1 cellular context compared by ENCODE assay signal in the genomic region with DNA sequence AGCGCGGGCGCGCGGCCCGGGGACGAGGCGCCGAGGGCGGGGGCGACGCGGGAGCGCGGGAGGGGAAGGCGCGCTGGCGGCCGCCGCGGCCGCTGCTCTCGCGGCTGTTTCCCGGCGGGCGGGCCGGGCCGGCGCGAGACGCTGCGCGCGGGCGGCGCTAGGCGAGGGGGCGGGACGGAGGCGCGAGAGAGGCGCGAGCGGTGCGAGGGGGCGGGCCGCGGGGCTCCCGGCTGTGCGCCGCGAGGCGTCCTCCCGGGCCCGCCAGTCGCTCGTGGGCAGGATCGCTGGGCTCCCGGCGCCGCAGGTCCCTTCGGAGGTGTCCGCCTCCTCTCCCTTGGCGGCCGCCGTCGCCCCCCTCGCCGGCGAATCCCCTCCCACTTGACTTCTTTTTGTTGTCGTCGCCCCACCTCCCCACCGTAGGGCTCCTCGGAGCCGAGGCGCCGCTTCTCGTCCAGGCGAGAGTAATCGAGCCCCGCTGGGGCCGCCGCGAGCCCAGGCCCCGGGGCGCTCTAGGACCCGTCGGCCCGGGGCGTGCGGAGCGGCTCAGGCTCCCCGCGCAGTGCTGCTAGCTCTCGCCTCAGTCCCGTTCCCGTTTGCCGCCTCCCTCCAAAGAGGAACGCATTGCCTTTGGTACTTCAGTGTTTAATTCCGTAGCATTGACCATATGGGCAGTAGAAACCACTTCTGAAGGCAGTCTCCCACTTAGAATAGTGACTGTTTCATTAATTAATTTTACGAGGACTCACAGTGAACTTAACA.
TF ChIP-seq lines count a peak whose summit lies in the region.

Gene RANBP9, minus strand, starts transcription at position 110 of the 759 bp plus-strand sequence. CDS start 330 bp downstream, outside the sequence.

TF ChIP-seq in K562, 482 proteins besides CTCF, POLR2A, EP300 and RAD21 (continued from another document and continues in another):
- TF ChIP-seq, protein P1, sequence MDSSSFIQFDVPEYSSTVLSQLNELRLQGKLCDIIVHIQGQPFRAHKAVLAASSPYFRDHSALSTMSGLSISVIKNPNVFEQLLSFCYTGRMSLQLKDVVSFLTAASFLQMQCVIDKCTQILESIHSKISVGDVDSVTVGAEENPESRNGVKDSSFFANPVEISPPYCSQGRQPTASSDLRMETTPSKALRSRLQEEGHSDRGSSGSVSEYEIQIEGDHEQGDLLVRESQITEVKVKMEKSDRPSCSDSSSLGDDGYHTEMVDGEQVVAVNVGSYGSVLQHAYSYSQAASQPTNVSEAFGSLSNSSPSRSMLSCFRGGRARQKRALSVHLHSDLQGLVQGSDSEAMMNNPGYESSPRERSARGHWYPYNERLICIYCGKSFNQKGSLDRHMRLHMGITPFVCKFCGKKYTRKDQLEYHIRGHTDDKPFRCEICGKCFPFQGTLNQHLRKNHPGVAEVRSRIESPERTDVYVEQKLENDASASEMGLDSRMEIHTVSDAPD (CRISPR knock-in tag; IDR thresholded peaks at IDR 0.05), result no peak
- peak; percentile 67; the same call in 1 of the 2 replicates for TF ChIP-seq ZNF197 (CRISPR knock-in tag; IDR thresholded peaks at IDR 0.05; ENCODE audit: low read depth)
- TF ChIP-seq SAFB (IDR thresholded peaks at IDR 0.05; ENCODE audit: borderline replicate concordance, low read depth, low read length), result peak; percentile 94
- peak; percentile 86; the same call in 1 of the 2 replicates for TF ChIP-seq ZNF76 (CRISPR knock-in tag; IDR thresholded peaks at IDR 0.05; ENCODE audit: borderline replicate concordance)
- TF ChIP-seq KLF13 (tag; IDR thresholded peaks at IDR 0.05; ENCODE audit: borderline replicate concordance, low read depth), result peak; percentile 89
- TF ChIP-seq HOMEZ (CRISPR knock-in tag; IDR thresholded peaks at IDR 0.05), result 0 out of 2 replicates have a peak, but pooled peaks have one; percentile 21
- peak; percentile 88; the same call in 1 of the 2 replicates for TF ChIP-seq LCOR (CRISPR knock-in tag; IDR thresholded peaks at IDR 0.05)
- TF ChIP-seq ZNF655 (CRISPR knock-in tag; IDR thresholded peaks at IDR 0.05), result no peak
- no peak; the same call in 1 of the 2 replicates for TF ChIP-seq SIN3B (IDR thresholded peaks at IDR 0.05; ENCODE audit: low read depth)
- TF ChIP-seq ZEB2 (IDR thresholded peaks at IDR 0.05), result 0 out of 2 replicates have a peak, but pooled peaks have one; percentile 30
- TF ChIP-seq SIRT6 (IDR thresholded peaks at IDR 0.05; ENCODE audit: low read depth, low read length), result no peak
- TF ChIP-seq ZNF212 (CRISPR knock-in tag; IDR thresholded peaks at IDR 0.05), result peak; percentile 66; the same call in 1 of the 2 replicates
- peak; percentile 86 to 93 for TF ChIP-seq MNT (conservative IDR thresholded peaks at IDR 0.05)
- no peak for TF ChIP-seq ATF3 (IDR thresholded peaks at IDR 0.05)
- 0 out of 2 replicates have a peak, but pooled peaks have one; percentile 38 for TF ChIP-seq ATF3 (CRISPR knock-in tag; conservative IDR thresholded peaks at IDR 0.05)
- TF ChIP-seq, protein P2, sequence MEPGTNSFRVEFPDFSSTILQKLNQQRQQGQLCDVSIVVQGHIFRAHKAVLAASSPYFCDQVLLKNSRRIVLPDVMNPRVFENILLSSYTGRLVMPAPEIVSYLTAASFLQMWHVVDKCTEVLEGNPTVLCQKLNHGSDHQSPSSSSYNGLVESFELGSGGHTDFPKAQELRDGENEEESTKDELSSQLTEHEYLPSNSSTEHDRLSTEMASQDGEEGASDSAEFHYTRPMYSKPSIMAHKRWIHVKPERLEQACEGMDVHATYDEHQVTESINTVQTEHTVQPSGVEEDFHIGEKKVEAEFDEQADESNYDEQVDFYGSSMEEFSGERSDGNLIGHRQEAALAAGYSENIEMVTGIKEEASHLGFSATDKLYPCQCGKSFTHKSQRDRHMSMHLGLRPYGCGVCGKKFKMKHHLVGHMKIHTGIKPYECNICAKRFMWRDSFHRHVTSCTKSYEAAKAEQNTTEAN (CRISPR knock-in tag; IDR thresholded peaks at IDR 0.05), result no peak
- TF ChIP-seq SUPT5H (IDR thresholded peaks at IDR 0.05), result peak; percentile 83
- peak; percentile 66; the same call in 1 of the 2 replicates for TF ChIP-seq CHD2 (IDR thresholded peaks at IDR 0.05; ENCODE audit: low read depth, low read length)
- peak; percentile 86 for TF ChIP-seq RBBP5 (IDR thresholded peaks at IDR 0.05; ENCODE audit: borderline replicate concordance, insufficient read depth, low read length, poor library complexity, severe bottlenecking)
- peak; percentile 91 for TF ChIP-seq PCBP1 (IDR thresholded peaks at IDR 0.05; ENCODE audit: low read depth, low read length, poor library complexity, severe bottlenecking)
- peak; percentile 98 for TF ChIP-seq XRCC5 (IDR thresholded peaks at IDR 0.05; ENCODE audit: low read depth, low read length)
- peak in 1 of 3 experiments; percentile 83; a peak in 2 of 6 replicates for TF ChIP-seq ZBTB11 (CRISPR knock-in tag; IDR thresholded peaks at IDR 0.05)
- no peak for TF ChIP-seq FOXJ3 (CRISPR knock-in tag; IDR thresholded peaks at IDR 0.05)
- no peak for TF ChIP-seq ZBTB12 (CRISPR knock-in tag; IDR thresholded peaks at IDR 0.05)
- peak; percentile 87 for TF ChIP-seq ATF7 (IDR thresholded peaks at IDR 0.05)
- TF ChIP-seq, protein P3, sequence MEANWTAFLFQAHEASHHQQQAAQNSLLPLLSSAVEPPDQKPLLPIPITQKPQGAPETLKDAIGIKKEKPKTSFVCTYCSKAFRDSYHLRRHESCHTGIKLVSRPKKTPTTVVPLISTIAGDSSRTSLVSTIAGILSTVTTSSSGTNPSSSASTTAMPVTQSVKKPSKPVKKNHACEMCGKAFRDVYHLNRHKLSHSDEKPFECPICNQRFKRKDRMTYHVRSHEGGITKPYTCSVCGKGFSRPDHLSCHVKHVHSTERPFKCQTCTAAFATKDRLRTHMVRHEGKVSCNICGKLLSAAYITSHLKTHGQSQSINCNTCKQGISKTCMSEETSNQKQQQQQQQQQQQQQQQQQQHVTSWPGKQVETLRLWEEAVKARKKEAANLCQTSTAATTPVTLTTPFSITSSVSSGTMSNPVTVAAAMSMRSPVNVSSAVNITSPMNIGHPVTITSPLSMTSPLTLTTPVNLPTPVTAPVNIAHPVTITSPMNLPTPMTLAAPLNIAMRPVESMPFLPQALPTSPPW (CRISPR knock-in tag; IDR thresholded peaks at IDR 0.05), result peak; percentile 91
- no peak for TF ChIP-seq RUNX1 (IDR thresholded peaks at IDR 0.05; ENCODE audit: low read depth)
- TF ChIP-seq OTX1 (CRISPR knock-in tag; IDR thresholded peaks at IDR 0.05), result peak; percentile 67; the same call in 1 of the 2 replicates
- 0 out of 2 replicates have a peak, but pooled peaks have one; percentile 40 for TF ChIP-seq NR4A1 (CRISPR knock-in tag; IDR thresholded peaks at IDR 0.05)
- no peak for TF ChIP-seq NR4A1 (tag; IDR thresholded peaks at IDR 0.05)
- TF ChIP-seq, protein P4, sequence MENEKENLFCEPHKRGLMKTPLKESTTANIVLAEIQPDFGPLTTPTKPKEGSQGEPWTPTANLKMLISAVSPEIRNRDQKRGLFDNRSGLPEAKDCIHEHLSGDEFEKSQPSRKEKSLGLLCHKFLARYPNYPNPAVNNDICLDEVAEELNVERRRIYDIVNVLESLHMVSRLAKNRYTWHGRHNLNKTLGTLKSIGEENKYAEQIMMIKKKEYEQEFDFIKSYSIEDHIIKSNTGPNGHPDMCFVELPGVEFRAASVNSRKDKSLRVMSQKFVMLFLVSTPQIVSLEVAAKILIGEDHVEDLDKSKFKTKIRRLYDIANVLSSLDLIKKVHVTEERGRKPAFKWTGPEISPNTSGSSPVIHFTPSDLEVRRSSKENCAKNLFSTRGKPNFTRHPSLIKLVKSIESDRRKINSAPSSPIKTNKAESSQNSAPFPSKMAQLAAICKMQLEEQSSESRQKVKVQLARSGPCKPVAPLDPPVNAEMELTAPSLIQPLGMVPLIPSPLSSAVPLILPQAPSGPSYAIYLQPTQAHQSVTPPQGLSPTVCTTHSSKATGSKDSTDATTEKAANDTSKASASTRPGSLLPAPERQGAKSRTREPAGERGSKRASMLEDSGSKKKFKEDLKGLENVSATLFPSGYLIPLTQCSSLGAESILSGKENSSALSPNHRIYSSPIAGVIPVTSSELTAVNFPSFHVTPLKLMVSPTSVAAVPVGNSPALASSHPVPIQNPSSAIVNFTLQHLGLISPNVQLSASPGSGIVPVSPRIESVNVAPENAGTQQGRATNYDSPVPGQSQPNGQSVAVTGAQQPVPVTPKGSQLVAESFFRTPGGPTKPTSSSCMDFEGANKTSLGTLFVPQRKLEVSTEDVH (IDR thresholded peaks at IDR 0.05; ENCODE audit: low read depth, partially characterized antibody), result peak; percentile 82
- peak; percentile 91 for TF ChIP-seq POLR2H (tag; IDR thresholded peaks at IDR 0.05; ENCODE audit: low read depth)
- peak; percentile 15 to 68; a peak in 2 of 4 replicates for TF ChIP-seq TEAD1 (CRISPR knock-in tag; IDR thresholded peaks at IDR 0.05)
- TF ChIP-seq, protein P5, sequence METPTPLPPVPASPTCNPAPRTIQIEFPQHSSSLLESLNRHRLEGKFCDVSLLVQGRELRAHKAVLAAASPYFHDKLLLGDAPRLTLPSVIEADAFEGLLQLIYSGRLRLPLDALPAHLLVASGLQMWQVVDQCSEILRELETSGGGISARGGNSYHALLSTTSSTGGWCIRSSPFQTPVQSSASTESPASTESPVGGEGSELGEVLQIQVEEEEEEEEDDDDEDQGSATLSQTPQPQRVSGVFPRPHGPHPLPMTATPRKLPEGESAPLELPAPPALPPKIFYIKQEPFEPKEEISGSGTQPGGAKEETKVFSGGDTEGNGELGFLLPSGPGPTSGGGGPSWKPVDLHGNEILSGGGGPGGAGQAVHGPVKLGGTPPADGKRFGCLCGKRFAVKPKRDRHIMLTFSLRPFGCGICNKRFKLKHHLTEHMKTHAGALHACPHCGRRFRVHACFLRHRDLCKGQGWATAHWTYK (CRISPR knock-in tag; IDR thresholded peaks at IDR 0.05), result peak; percentile 91
- TF ChIP-seq NFE2 (IDR thresholded peaks at IDR 0.05; ENCODE audit: low read depth), result 0 out of 2 replicates have a peak, but pooled peaks have one; percentile 27
